8 cellular contexts compared by ENCODE assay signal in genomic region chr2:101253013-101253712, GRCh38. TPM values are rescaled to one million over a fixed set of nuclear protein-coding genes. Genes with fewer than 3 reads are reported as not detected.
A peak's percentile ranks its signal among the peaks of the same experiment; 100 is the strongest.
DNase-seq lines count a peak whose midpoint lies in the region; ATAC-seq, FAIRE-seq and TF ChIP-seq lines count a peak whose summit lies in the region.

No MANE protein-coding gene starts in this region.

- H3K36me3 ChIP-seq in Karpas-422 (ENCODE audit: insufficient read depth, low read length) (peaks cover 4% of the 10 kb centered on the region; the same call in 1 of the 2 replicates), GM12878 (ENCODE audit: control insufficient read depth in 2 of 2, insufficient read depth in 2 of 2, low read length in 1 of 2) (no peaks in the 10 kb centered on the region)

- WGBS in GM12878 (ENCODE audit: insufficient coverage, insufficient replicate concordance, low lambda C conversion rate, missing lambda C conversion rate), result 2% methylated on average over 65 of the region's 65 CpGs

- H3K4me2 ChIP-seq in Karpas-422 (ENCODE audit: low read depth, low read length, poor library complexity, severe bottlenecking), result peak overlapping the region; percentile 71
- H3K4me2 ChIP-seq in GM12878 (ENCODE audit: control insufficient read depth, insufficient read depth), result peak overlapping the region; percentile 85

- no TSS peak for BruUV-seq in GM12878 (replicated peaks; lab: Mats Ljungman, UMichigan)

- CTCF ChIA-PET in GM12878 (lab: Yijun Ruan, JAX), result interaction anchor here (0.9 to 2.2 kb wide), 8 partner anchors 10 to 987 kb away, joined by 3 to 10 read pairs (median 3); partner anchors contain the start of gene RNF149

- POLR2A ChIA-PET in GM12878 (lab: Charles Lee), result interaction anchor here (0.8 to 3.1 kb wide), 8 partner anchors 10 to 252 kb away, joined by 3 to 14 read pairs (median 6); partner anchors contain the start of gene RNF149

- H3K4me3 ChIP-seq in Karpas-422 (ENCODE audit: low read length) (peak overlapping the region; percentile 82), GM12878 (peak overlapping the region; percentile 81)

- H3K9ac ChIP-seq in Karpas-422 (ENCODE audit: low read length) (peak overlapping the region; percentile 99), GM12878 (ENCODE audit: control insufficient read depth, insufficient read depth, low read length) (peak overlapping the region; percentile 72)

- H3K27ac ChIP-seq in Karpas-422 (ENCODE audit: low read length) (peak overlapping the region; percentile 67), GM12878 (ENCODE audit: control insufficient read depth, insufficient read depth) (peak overlapping the region; percentile 92)

- DNase-seq in G401 (ENCODE audit: low spot score) (peak; percentile 49), Karpas-422 (peak; percentile 85), T-helper 17 cell (peak; percentile 61 to 70 (median 66)), GM12878 (ENCODE audit: low read depth, low spot score) (no peak), iPS-NIHi11 (ENCODE audit: low spot score) (peak; percentile 69), cortex of kidney (lab: John Stamatoyannopoulos, UW) (no peak)
- peak; percentile 62 for DNase-seq in stimulated activated CD4-positive, alpha-beta T cell treated with anti-CD3 and anti-CD28 coated beads, Interleukin-12 subunit alpha, Interleukin-12 subunit beta, amount 100 ng/mL, for 4 hours

- intact Hi-C loops in GM12878 (cut with micrococcal nuclease; ENCODE audit: unreplicated experiment), result loop anchor here (5.0 kb wide), 1 partner anchor 241 kb away; no protein-coding TSS in a partner anchor

- peak; percentile 79 for TF ChIP-seq POLR2A in GM12878 (IDR thresholded peaks at IDR 0.05; ENCODE audit: low read depth, low read length)

- no peak for TF ChIP-seq RAD21 in GM12878 (IDR thresholded peaks at IDR 0.05; ENCODE audit: insufficient read depth, low read depth, low read length)

- H3K4me1 ChIP-seq in Karpas-422 (ENCODE audit: low read length), result peaks cover 19% of the 10 kb centered on the region
- H3K4me1 ChIP-seq in GM12878 (ENCODE audit: control insufficient read depth, insufficient read depth, low read length), result peaks cover 7% of the 10 kb centered on the region

- H3K4me1 Mint-ChIP-seq in T-helper 17 cell, result peaks cover 35% of the 10 kb centered on the region

- SMC1A ChIA-PET in GM12878 (lab: Charles Lee; ENCODE audit: uncharacterized antibody, unreplicated experiment), result interaction anchor here (0.7 to 2.9 kb wide), 10 partner anchors 13 to 90 kb away, joined by 3 to 17 read pairs (median 4); partner anchors contain the start of gene RNF149

- in situ Hi-C loops in G401 (cut with HindIII; ENCODE audit: low sequenced_read_pairs), result no loop called here
- in situ Hi-C loops in GM12878 (cut with MboI), result no loop called here

- ATAC-seq in GM21723 (IDR thresholded peaks at IDR 0.05; ENCODE audit: unreplicated experiment) (peak; percentile 58), T-helper 17 cell (peak; percentile 78), GM12878 (peak; percentile 85)

- FAIRE-seq in GM12878 (lab: Jason Lieb, UNC), result peak; percentile 35

- no peaks in the 10 kb centered on the region for H3K27me3 Mint-ChIP-seq in T-helper 17 cell

- H3K4me3 Mint-ChIP-seq in T-helper 17 cell, result peak overlapping the region; percentile 100

- no peaks in the 10 kb centered on the region for H3K9me3 ChIP-seq in Karpas-422 (ENCODE audit: low read length)
- H3K9me3 ChIP-seq in T-helper 17 cell (ENCODE audit: control insufficient read depth, low read length, poor library complexity, severe bottlenecking), result no peaks in the 10 kb centered on the region
- H3K9me3 ChIP-seq in GM12878 (replicated peaks; ENCODE audit: control insufficient read depth, insufficient read depth, low read length), result no peaks in the 10 kb centered on the region

- no peak for TF ChIP-seq EP300 in GM12878 (IDR thresholded peaks at IDR 0.05; ENCODE audit: borderline replicate concordance in 1 of 2, control insufficient read depth in 1 of 2, low read depth in 2 of 2, low read length in 2 of 2)

- peaks cover 19% of the 10 kb centered on the region; the same call in 1 of the 2 replicates for H4K20me1 ChIP-seq in Karpas-422 (ENCODE audit: insufficient read depth, low read depth, low read length)
- H4K20me1 ChIP-seq in GM12878 (ENCODE audit: control insufficient read depth, insufficient read depth), result peaks cover 3% of the 10 kb centered on the region; the same call in 1 of the 2 replicates

- RAD21 ChIA-PET in GM12878 (lab: Charles Lee; ENCODE audit: unreplicated experiment), result interaction anchor here (1.2 to 2.9 kb wide), 4 partner anchors 15 to 579 kb away, joined by 3 to 12 read pairs (median 5); partner anchors contain the start of gene RNF149

- H3K27me3 ChIP-seq in Karpas-422 (ENCODE audit: low read length), result no peaks in the 10 kb centered on the region
- H3K27me3 ChIP-seq in GM12878 (replicated peaks in 1 of 2; ENCODE audit: control insufficient read depth in 2 of 2, insufficient read depth in 2 of 2, low read length in 1 of 2), result no peaks in the 10 kb centered on the region

- H3K9me2 ChIP-seq in Karpas-422 (replicated peaks; ENCODE audit: insufficient read depth, low read length), result no peaks in the 10 kb centered on the region

- H3K79me2 ChIP-seq in Karpas-422 (ENCODE audit: low read length), result peaks cover 46% of the 10 kb centered on the region
- peaks cover 34% of the 10 kb centered on the region for H3K79me2 ChIP-seq in GM12878 (ENCODE audit: control insufficient read depth, insufficient read depth, low read length)

- TF ChIP-seq CTCF in GM12878 (IDR thresholded peaks at IDR 0.05 in 2 of 3, conservative IDR thresholded peaks at IDR 0.05 in 1 of 3; ENCODE audit: control insufficient read depth in 2 of 3, extremely low read depth in 1 of 3, insufficient read depth in 1 of 3, low read depth in 3 of 3, low read length in 3 of 3), result no peak

- peak overlapping the region; percentile 97 for H3K27ac Mint-ChIP-seq in T-helper 17 cell

- H3K36me3 Mint-ChIP-seq in T-helper 17 cell (ENCODE audit: low read depth), result peaks cover 3% of the 10 kb centered on the region

- H2AFZ ChIP-seq in Karpas-422 (ENCODE audit: low read length), result peak overlapping the region; percentile 91
- H2AFZ ChIP-seq in GM12878 (ENCODE audit: control insufficient read depth, low read depth, low read length), result peak overlapping the region; percentile 77

TF ChIP-seq in GM12878, 131 proteins besides CTCF, POLR2A, EP300 and RAD21 (continues in another document):
- TF ChIP-seq SREBF2 (IDR thresholded peaks at IDR 0.05; ENCODE audit: low read length), result no peak

RNA-seq across cellular contexts. Expression of gene CNOT11, which starts 0.5 kb away (rescaled TPM):
- total RNA-seq in G401 (2014; rRNA removed; shearing (Covaris generic)), result 82.5 and 89.0 TPM in 2 replicates
- 39.5 and 78.2 TPM in 2 replicates for total RNA-seq in Karpas-422 (2014; rRNA removed; shearing (Covaris generic); ENCODE audit: low replicate concordance)
- 10 to 100 TPM; 48.3 to 48.5 TPM for total RNA-seq in T-helper 17 cell
- total RNA-seq in GM12878 (2013; cell fraction: nucleolus; rRNA removed), result 27.3 and 30.2 TPM in 2 replicates
- total RNA-seq in GM12878 (2014; rRNA removed), result 54.2 and 59.0 TPM in 2 replicates
- 52.5 and 57.8 TPM in 2 replicates for total RNA-seq in GM12878 (2014; rRNA removed; fragmentation: Illumina TruSeq; extraction: Trizol)
- total RNA-seq in GM12878 (2021), result 44.1 and 45.9 TPM in 2 replicates
- 23.4 TPM for polyA plus RNA-seq in GM12878 (2011; ENCODE audit: low read depth)
- polyA plus RNA-seq in GM12878 (2011; rRNA removed), result 85.8 and 111 TPM in 2 replicates
- 78.2 and 118 TPM in 2 replicates for polyA plus RNA-seq in GM12878 (2011; cell fraction: cytosol; rRNA removed)
- polyA plus RNA-seq in GM12878 (2011; cell fraction: nucleus; rRNA removed), result 73.7 and 80.5 TPM in 2 replicates
- polyA plus RNA-seq in GM12878 (2012), result 24.6 and 29.6 TPM in 2 replicates
- 97.2 and 135 TPM in 2 replicates for polyA plus RNA-seq in GM12878 (2014; fragmentation: Illumina TruSeq; extraction: Trizol)
- 10 to 100 TPM; 10.8 to 15.7 TPM for polyA plus RNA-seq in GM12878 (2014; fragmentation: Nextera tagmentation; extraction: Ambion mirVana)
- polyA plus RNA-seq in GM12878 (2014; rRNA removed), result 39.2 and 44.1 TPM in 2 replicates
- 10 to 100 TPM; 47.4 to 53.5 TPM for polyA plus RNA-seq in GM12878 (2016; fragmentation: Nextera tagmentation; extraction: Ambion mirVana)
- 90.4 and 123 TPM in 2 replicates for polyA minus RNA-seq in GM12878 (2011; rRNA and poly(A)+ RNA removed)
- 26.5 and 35.5 TPM in 2 replicates for polyA minus RNA-seq in GM12878 (2011; cell fraction: cytosol; rRNA and poly(A)+ RNA removed)
- 12.6 and 20.3 TPM in 2 replicates for polyA minus RNA-seq in GM12878 (2011; cell fraction: nucleus; rRNA and poly(A)+ RNA removed)

RNA-seq across cellular contexts. Expression of gene RNF149, which starts 55.3 kb away (rescaled TPM):
- 21.7 and 26.7 TPM in 2 replicates for total RNA-seq in G401 (2014; rRNA removed; shearing (Covaris generic))
- 2.0 and 4.5 TPM in 2 replicates for total RNA-seq in Karpas-422 (2014; rRNA removed; shearing (Covaris generic); ENCODE audit: low replicate concordance)
- 100 to 1,000 TPM; 180 to 185 TPM for total RNA-seq in T-helper 17 cell
- total RNA-seq in GM12878 (2013; cell fraction: nucleolus; rRNA removed), result 177 and 185 TPM in 2 replicates
- total RNA-seq in GM12878 (2014; rRNA removed), result 18.0 and 18.2 TPM in 2 replicates
- total RNA-seq in GM12878 (2014; rRNA removed; fragmentation: Illumina TruSeq; extraction: Trizol), result 16.6 and 18.2 TPM in 2 replicates
- 13.9 and 15.6 TPM in 2 replicates for total RNA-seq in GM12878 (2021)
- polyA plus RNA-seq in GM12878 (2011; ENCODE audit: low read depth), result 14.2 TPM
- polyA plus RNA-seq in GM12878 (2011; rRNA removed), result 38.4 and 56.1 TPM in 2 replicates
- polyA plus RNA-seq in GM12878 (2011; cell fraction: cytosol; rRNA removed), result 14.0 and 18.0 TPM in 2 replicates
- polyA plus RNA-seq in GM12878 (2011; cell fraction: nucleus; rRNA removed), result 35.9 and 42.0 TPM in 2 replicates
- polyA plus RNA-seq in GM12878 (2012), result 14.4 and 17.8 TPM in 2 replicates
- polyA plus RNA-seq in GM12878 (2014; fragmentation: Illumina TruSeq; extraction: Trizol), result 12.7 and 18.7 TPM in 2 replicates
- 1 to 10 TPM; 5.2 to 7.7 TPM for polyA plus RNA-seq in GM12878 (2014; fragmentation: Nextera tagmentation; extraction: Ambion mirVana)
- 13.9 and 16.0 TPM in 2 replicates for polyA plus RNA-seq in GM12878 (2014; rRNA removed)
- polyA plus RNA-seq in GM12878 (2016; fragmentation: Nextera tagmentation; extraction: Ambion mirVana), result 10 to 100 TPM; 18.4 to 19.9 TPM
- 21.9 and 26.5 TPM in 2 replicates for polyA minus RNA-seq in GM12878 (2011; rRNA and poly(A)+ RNA removed)
- 11.4 and 11.5 TPM in 2 replicates for polyA minus RNA-seq in GM12878 (2011; cell fraction: cytosol; rRNA and poly(A)+ RNA removed)
- 26.0 and 37.4 TPM in 2 replicates for polyA minus RNA-seq in GM12878 (2011; cell fraction: nucleus; rRNA and poly(A)+ RNA removed)

Comparison
In these comparisons a context has a peak if more than half of its experiments do, and no peak if none do; other contexts are left out.
1. DNase-seq: peak in G401 (single experiment), Karpas-422 (single experiment), T-helper 17 cell (3 of 3), iPS-NIHi11 (single experiment) and stimulated activated CD4-positive, alpha-beta T cell treated with anti-CD3 and anti-CD28 coated beads, Interleukin-12 subunit alpha, Interleukin-12 subunit beta, amount 100 ng/mL, for 4 hours (single experiment); none in GM12878 (single experiment) and cortex of kidney (single experiment).
2. Peak in every context shown above with its lines, with median percentiles within 50 percentile points of each other: ATAC-seq.